1 cellular context compared by ENCODE assay signal in genomic region chr10:43983856-43984271, GRCh38.
A peak's percentile ranks its signal among the peaks of the same experiment; 100 is the strongest.
TF ChIP-seq lines count a peak whose summit lies in the region.

No MANE protein-coding gene starts in this region.

TF ChIP-seq in K562, 482 proteins besides CTCF, POLR2A, EP300 and RAD21 (continued from another document and continues in another):
- TF ChIP-seq ADNP (tag; IDR thresholded peaks at IDR 0.05) (no peak), MYBL2 (IDR thresholded peaks at IDR 0.05; ENCODE audit: low read depth) (no peak), MYBL2 (CRISPR knock-in tag; IDR thresholded peaks at IDR 0.05; ENCODE audit: borderline replicate concordance) (no peak), HDGF (IDR thresholded peaks at IDR 0.05) (no peak), ZNF561 (CRISPR knock-in tag; conservative IDR thresholded peaks at IDR 0.05) (no peak), ZNF174 (CRISPR knock-in tag; IDR thresholded peaks at IDR 0.05) (no peak), ATF3 (IDR thresholded peaks at IDR 0.05) (no peak), ATF3 (CRISPR knock-in tag; conservative IDR thresholded peaks at IDR 0.05) (no peak), CAMTA2 (CRISPR knock-in tag; conservative IDR thresholded peaks at IDR 0.05) (no peak), MCM3 (IDR thresholded peaks at IDR 0.05) (no peak), NFXL1 (CRISPR knock-in tag; IDR thresholded peaks at IDR 0.05) (no peak), SIN3A (IDR thresholded peaks at IDR 0.05; ENCODE audit: borderline replicate concordance in 2 of 2, control insufficient read depth in 1 of 2, low read depth in 2 of 2, low read length in 2 of 2) (no peak), ZNF79 (CRISPR knock-in tag; IDR thresholded peaks at IDR 0.05; ENCODE audit: low read depth) (no peak; the same call in 1 of the 2 replicates), MNT (conservative IDR thresholded peaks at IDR 0.05) (no peak), CBX2 (IDR thresholded peaks at IDR 0.05; ENCODE audit: insufficient read depth, low read length, poor library complexity, severe bottlenecking) (no peak), ATF7 (IDR thresholded peaks at IDR 0.05) (no peak), BRF1 (IDR thresholded peaks at IDR 0.05; ENCODE audit: borderline replicate concordance, extremely low read depth, insufficient read length) (no peak), CCAR2 (IDR thresholded peaks at IDR 0.05; ENCODE audit: low read depth, low read length) (no peak), E2F5 (CRISPR knock-in tag; IDR thresholded peaks at IDR 0.05) (no peak), NCOA2 (IDR thresholded peaks at IDR 0.05; ENCODE audit: partially characterized antibody in 2 of 2) (no peak), GABPA (tag; conservative IDR thresholded peaks at IDR 0.05; ENCODE audit: low read depth) (no peak), BRD9 (IDR thresholded peaks at IDR 0.05; ENCODE audit: low read depth, partially characterized antibody) (no peak), KAT7 (CRISPR knock-in tag; IDR thresholded peaks at IDR 0.05; ENCODE audit: borderline replicate concordance) (no peak), SMARCA5 (IDR thresholded peaks at IDR 0.05) (no peak), EGR1 (conservative IDR thresholded peaks at IDR 0.05) (no peak), MITF (IDR thresholded peaks at IDR 0.05) (no peak), MAFK (IDR thresholded peaks at IDR 0.05; ENCODE audit: low read length) (no peak), FOXJ2 (tag; IDR thresholded peaks at IDR 0.05) (peak; percentile 64; the same call in 1 of the 2 replicates), CTCFL (IDR thresholded peaks at IDR 0.05; ENCODE audit: borderline replicate concordance, insufficient read depth, low read depth, low read length, poor library complexity, severe bottlenecking) (no peak), NR4A1 (CRISPR knock-in tag; IDR thresholded peaks at IDR 0.05) (no peak), NR4A1 (tag; IDR thresholded peaks at IDR 0.05) (peak; percentile 96), ZNF592 (IDR thresholded peaks at IDR 0.05) (peak; percentile 62), HSF4 (CRISPR knock-in tag; IDR thresholded peaks at IDR 0.05; ENCODE audit: borderline replicate concordance) (no peak), ESRRA (IDR thresholded peaks at IDR 0.05; ENCODE audit: borderline replicate concordance, low read depth) (no peak), C11orf30 (IDR thresholded peaks at IDR 0.05; ENCODE audit: low read depth) (no peak), MCM2 (IDR thresholded peaks at IDR 0.05; ENCODE audit: low read depth) (no peak), MAFG (tag; conservative IDR thresholded peaks at IDR 0.05) (no peak), ZNF134 (CRISPR knock-in tag; conservative IDR thresholded peaks at IDR 0.05) (no peak), ZNF740 (CRISPR knock-in tag; IDR thresholded peaks at IDR 0.05) (no peak), ZNF740 (tag; IDR thresholded peaks at IDR 0.05) (peak in 1 of 2 experiments; percentile 83; a peak in 2 of 4 replicates), NFATC3 (IDR thresholded peaks at IDR 0.05) (no peak), PURB (CRISPR knock-in tag; IDR thresholded peaks at IDR 0.05; ENCODE audit: low read depth) (no peak), ILK (tag; IDR thresholded peaks at IDR 0.05; ENCODE audit: borderline replicate concordance, low read depth) (no peak), HDAC6 (IDR thresholded peaks at IDR 0.05; ENCODE audit: low read depth, low read length) (no peak), SOX6 (IDR thresholded peaks at IDR 0.05) (peak; percentile 73), ZNF280B (CRISPR knock-in tag; IDR thresholded peaks at IDR 0.05) (no peak), SMAD3 (CRISPR knock-in tag; conservative IDR thresholded peaks at IDR 0.05) (peak; percentile 77; the same call in 1 of the 2 replicates), THRAP3 (IDR thresholded peaks at IDR 0.05; ENCODE audit: borderline replicate concordance) (no peak), KLF6 (CRISPR knock-in tag; IDR thresholded peaks at IDR 0.05; ENCODE audit: borderline replicate concordance) (peak; percentile 44; the same call in 1 of the 2 replicates), CHAMP1 (IDR thresholded peaks at IDR 0.05) (no peak), ZBTB26 (CRISPR knock-in tag; IDR thresholded peaks at IDR 0.05) (no peak), ZBED1 (IDR thresholded peaks at IDR 0.05) (no peak), PTTG1 (tag; IDR thresholded peaks at IDR 0.05; ENCODE audit: low read depth) (peak; percentile 82), MAZ (CRISPR knock-in tag; conservative IDR thresholded peaks at IDR 0.05 in 1 of 2, IDR thresholded peaks at IDR 0.05 in 1 of 2) (no peak), ATF1 (CRISPR knock-in tag; IDR thresholded peaks at IDR 0.05) (no peak), ATF1 (tag; IDR thresholded peaks at IDR 0.05) (no peak), POLR2G (IDR thresholded peaks at IDR 0.05; ENCODE audit: low read depth, low read length) (no peak), STAT5B (CRISPR knock-in tag; IDR thresholded peaks at IDR 0.05) (no peak)
